1 cellular context compared by ENCODE assay signal in genomic region chr5:1641041-1641440, GRCh38.
TF ChIP-seq lines count a peak whose summit lies in the region.

No MANE protein-coding gene starts in this region.

TF ChIP-seq in HepG2, 621 proteins besides CTCF, POLR2A, EP300 and RAD21:
- no peak for TF ChIP-seq POLR2AphosphoS5 (IDR thresholded peaks at IDR 0.05; ENCODE audit: low read depth, low read length)
- TF ChIP-seq ZNF770 (CRISPR knock-in tag; IDR thresholded peaks at IDR 0.05), result no peak
- no peak for TF ChIP-seq RNF219 (CRISPR knock-in tag; IDR thresholded peaks at IDR 0.05)
- no peak for TF ChIP-seq RBM39 (IDR thresholded peaks at IDR 0.05; ENCODE audit: low read depth, low read length, poor library complexity, severe bottlenecking)
- TF ChIP-seq NFAT5 (CRISPR knock-in tag; IDR thresholded peaks at IDR 0.05), result no peak
- TF ChIP-seq ZNF3 (CRISPR knock-in tag; IDR thresholded peaks at IDR 0.05), result no peak
- no peak for TF ChIP-seq ZSCAN25 (CRISPR knock-in tag; IDR thresholded peaks at IDR 0.05)
- TF ChIP-seq ZNF83 (CRISPR knock-in tag; IDR thresholded peaks at IDR 0.05; ENCODE audit: borderline replicate concordance), result no peak
- TF ChIP-seq NFYB (CRISPR knock-in tag; IDR thresholded peaks at IDR 0.05), result no peak
- TF ChIP-seq NCOA5 (CRISPR knock-in tag; IDR thresholded peaks at IDR 0.05), result no peak
- TF ChIP-seq SKIL (CRISPR knock-in tag; IDR thresholded peaks at IDR 0.05; ENCODE audit: borderline replicate concordance), result no peak
- no peak for TF ChIP-seq ZNF577 (CRISPR knock-in tag; IDR thresholded peaks at IDR 0.05; ENCODE audit: borderline replicate concordance, low read depth)
- no peak for TF ChIP-seq FOXM1 (CRISPR knock-in tag; IDR thresholded peaks at IDR 0.05)
- TF ChIP-seq TEAD3 (CRISPR knock-in tag; optimal IDR thresholded peaks at IDR 0.05; ENCODE audit: borderline replicate concordance), result no peak
- no peak for TF ChIP-seq ZNF710 (CRISPR knock-in tag; IDR thresholded peaks at IDR 0.05; ENCODE audit: borderline replicate concordance)
